ENCODE assay signal across 35 cellular contexts in genomic region chr11:1959786-1960185, GRCh38. TPM values are rescaled to one million over a fixed set of nuclear protein-coding genes. Genes with fewer than 3 reads are reported as not detected.
"Had no signal": no experiment of that assay in that cellular context is flagged by ENCODE, and none has a peak within 500 bp of the region (broad histone marks: within the 10 kb centered on the region; RNA-seq: fewer than 3 reads in every experiment).

No MANE protein-coding gene starts in this region.

- H3K27ac ChIP-seq: breast epithelium, neural progenitor cell, prostate gland, SK-N-MC, transverse colon, uterus had no signal

- H3K9me3 ChIP-seq: breast epithelium, prostate gland, transverse colon, uterus had no signal

- DNase-seq: activated CD4-positive, alpha-beta memory T cell treated with anti-CD3 and anti-CD28 coated beads, Interleukin-2, amount 10 ng/mL, durations not matched to agents 7 days and 5 days; activated CD4-positive, alpha-beta T cell treated with anti-CD3 and anti-CD28 coated beads, Interleukin-2, amount 10 ng/mL, durations not matched to agents 7 days and 5 days; activated CD4-positive, CD25-positive, alpha-beta regulatory T cell; activated gamma-delta T cell; activated naive CD4-positive, alpha-beta T cell treated with anti-CD3 and anti-CD28 coated beads, Interleukin-2, amount 10 ng/mL, durations not matched to agents 7 days and 5 days; activated naive CD8-positive, alpha-beta T cell treated with anti-CD3 and anti-CD28 coated beads, Interleukin-2, amount 50 U/mL, for 24 hours; amygdala; endodermal cell; foreskin fibroblast; hippocampal formation; mesendoderm; natural killer cell; occipital lobe; retina; small intestine; stimulated activated CD4-positive, alpha-beta T cell treated with anti-CD3 and anti-CD28 coated beads, Interleukin-1b, Interleukin-23, amount 100 ng/mL, for 48 hours; stimulated activated CD4-positive, alpha-beta T cell treated with anti-CD3 and anti-CD28 coated beads, Interleukin-4, amount 100 ng/mL, for 4 hours; stimulated activated CD8-positive, alpha-beta memory T cell treated with anti-CD3 and anti-CD28 coated beads, Interleukin-4, amount 100 ng/mL, for 48 hours; transverse colon had no signal

- H3K27me3 Mint-ChIP-seq: activated CD4-positive, alpha-beta memory T cell treated with anti-CD3 and anti-CD28 coated beads, Interleukin-2, amount 10 ng/mL, durations not matched to agents 7 days and 5 days; activated CD4-positive, alpha-beta T cell treated with anti-CD3 and anti-CD28 coated beads, Interleukin-2, amount 10 ng/mL, durations not matched to agents 7 days and 5 days; activated naive CD4-positive, alpha-beta T cell treated with anti-CD3 and anti-CD28 coated beads, Interleukin-2, amount 10 ng/mL, durations not matched to agents 7 days and 5 days; activated naive CD8-positive, alpha-beta T cell treated with anti-CD3 and anti-CD28 coated beads, Interleukin-2, amount 50 U/mL, for 24 hours; central memory CD8-positive, alpha-beta T cell; dendritic cell treated with granulocyte-macrophage colony-stimulating factor and Interleukin-4, amounts not matched to agents 40 ng/mL and 50 ng/mL, for 4 days; stimulated activated memory B cell treated with anti-CD40 and anti-IgM and Interleukin-4, amounts not matched to agents 10 μg/mL and 1 μg/mL and 100 μg/mL, for 72 hours had no signal

- FAIRE-seq: keratinocyte, small intestine had no signal

- H3K36me3 Mint-ChIP-seq: activated naive CD4-positive, alpha-beta T cell treated with anti-CD3 and anti-CD28 coated beads, Interleukin-2, amount 10 ng/mL, durations not matched to agents 7 days and 5 days; natural killer cell; neural progenitor cell; stimulated activated memory B cell treated with anti-CD40 and anti-IgM and Interleukin-4, amounts not matched to agents 10 μg/mL and 1 μg/mL and 100 μg/mL, for 72 hours had no signal

- H3K4me3 ChIP-seq: breast epithelium, lung, neural progenitor cell, prostate gland, SK-N-MC, transverse colon, uterus had no signal

- H3K9me3 Mint-ChIP-seq: activated CD4-positive, alpha-beta memory T cell treated with anti-CD3 and anti-CD28 coated beads, Interleukin-2, amount 10 ng/mL, durations not matched to agents 7 days and 5 days; activated CD4-positive, alpha-beta T cell treated with anti-CD3 and anti-CD28 coated beads, Interleukin-2, amount 10 ng/mL, durations not matched to agents 7 days and 5 days; activated naive CD4-positive, alpha-beta T cell treated with anti-CD3 and anti-CD28 coated beads, Interleukin-2, amount 10 ng/mL, durations not matched to agents 7 days and 5 days; activated naive CD8-positive, alpha-beta T cell treated with anti-CD3 and anti-CD28 coated beads, Interleukin-2, amount 50 U/mL, for 24 hours; central memory CD8-positive, alpha-beta T cell; dendritic cell treated with granulocyte-macrophage colony-stimulating factor and Interleukin-4, amounts not matched to agents 40 ng/mL and 50 ng/mL, for 4 days; endodermal cell; natural killer cell; neural progenitor cell; stimulated activated memory B cell treated with anti-CD40 and anti-IgM and Interleukin-4, amounts not matched to agents 10 μg/mL and 1 μg/mL and 100 μg/mL, for 72 hours had no signal

- ATAC-seq: activated naive CD8-positive, alpha-beta T cell treated with anti-CD3 and anti-CD28 coated beads, Interleukin-2, amount 50 U/mL, for 24 hours; esophagus mucosa; left colon; natural killer cell; sciatic nerve; stimulated activated memory B cell treated with anti-CD40 and anti-IgM and Interleukin-4, amounts not matched to agents 10 μg/mL and 1 μg/mL and 100 μg/mL, for 72 hours had no signal

- H3K27ac Mint-ChIP-seq: activated CD4-positive, alpha-beta memory T cell treated with anti-CD3 and anti-CD28 coated beads, Interleukin-2, amount 10 ng/mL, durations not matched to agents 7 days and 5 days; activated CD4-positive, alpha-beta T cell treated with anti-CD3 and anti-CD28 coated beads, Interleukin-2, amount 10 ng/mL, durations not matched to agents 7 days and 5 days; activated naive CD4-positive, alpha-beta T cell treated with anti-CD3 and anti-CD28 coated beads, Interleukin-2, amount 10 ng/mL, durations not matched to agents 7 days and 5 days; activated naive CD8-positive, alpha-beta T cell treated with anti-CD3 and anti-CD28 coated beads, Interleukin-2, amount 50 U/mL, for 24 hours; dendritic cell treated with granulocyte-macrophage colony-stimulating factor and Interleukin-4, amounts not matched to agents 40 ng/mL and 50 ng/mL, for 4 days; endodermal cell; natural killer cell; neural progenitor cell; stimulated activated memory B cell treated with anti-CD40 and anti-IgM and Interleukin-4, amounts not matched to agents 10 μg/mL and 1 μg/mL and 100 μg/mL, for 72 hours had no signal

- H3K36me3 ChIP-seq: breast epithelium, neural progenitor cell, prostate gland, transverse colon, uterus had no signal

- H3K27me3 ChIP-seq: breast epithelium, neural progenitor cell, transverse colon, uterus had no signal

- H3K4me1 Mint-ChIP-seq: activated CD4-positive, alpha-beta memory T cell treated with anti-CD3 and anti-CD28 coated beads, Interleukin-2, amount 10 ng/mL, durations not matched to agents 7 days and 5 days; activated CD4-positive, alpha-beta T cell treated with anti-CD3 and anti-CD28 coated beads, Interleukin-2, amount 10 ng/mL, durations not matched to agents 7 days and 5 days; activated naive CD4-positive, alpha-beta T cell treated with anti-CD3 and anti-CD28 coated beads, Interleukin-2, amount 10 ng/mL, durations not matched to agents 7 days and 5 days; activated naive CD8-positive, alpha-beta T cell treated with anti-CD3 and anti-CD28 coated beads, Interleukin-2, amount 50 U/mL, for 24 hours; central memory CD8-positive, alpha-beta T cell; endodermal cell; natural killer cell; neural progenitor cell; stimulated activated memory B cell treated with anti-CD40 and anti-IgM and Interleukin-4, amounts not matched to agents 10 μg/mL and 1 μg/mL and 100 μg/mL, for 72 hours had no signal

- H3K4me3 Mint-ChIP-seq: activated CD4-positive, alpha-beta memory T cell treated with anti-CD3 and anti-CD28 coated beads, Interleukin-2, amount 10 ng/mL, durations not matched to agents 7 days and 5 days; activated CD4-positive, alpha-beta T cell treated with anti-CD3 and anti-CD28 coated beads, Interleukin-2, amount 10 ng/mL, durations not matched to agents 7 days and 5 days; activated naive CD4-positive, alpha-beta T cell treated with anti-CD3 and anti-CD28 coated beads, Interleukin-2, amount 10 ng/mL, durations not matched to agents 7 days and 5 days; activated naive CD8-positive, alpha-beta T cell treated with anti-CD3 and anti-CD28 coated beads, Interleukin-2, amount 50 U/mL, for 24 hours; central memory CD8-positive, alpha-beta T cell; dendritic cell treated with granulocyte-macrophage colony-stimulating factor and Interleukin-4, amounts not matched to agents 40 ng/mL and 50 ng/mL, for 4 days; endodermal cell; natural killer cell; neural progenitor cell; stimulated activated memory B cell treated with anti-CD40 and anti-IgM and Interleukin-4, amounts not matched to agents 10 μg/mL and 1 μg/mL and 100 μg/mL, for 72 hours had no signal

- H3K4me1 ChIP-seq: breast epithelium, neural progenitor cell, prostate gland, transverse colon, uterus had no signal

RNA-seq across cellular contexts. Expression of gene H19, which starts 37.9 kb away (rescaled TPM):
- total RNA-seq: activated CD4-positive, alpha-beta memory T cell treated with anti-CD3 and anti-CD28 coated beads, Interleukin-2, amount 10 ng/mL, durations not matched to agents 7 days and 5 days; activated CD4-positive, alpha-beta T cell treated with anti-CD3 and anti-CD28 coated beads, Interleukin-2, amount 10 ng/mL, durations not matched to agents 7 days and 5 days; mononuclear cell; natural killer cell; T-helper 1 cell treated with Interleukin-12 subunit alpha and Interleukin-12 subunit beta and Interleukin-4 antibody, amounts not matched to agents 30 ng/mL and 1 ng/mL, for 36 hours had no signal

RNA-seq across cellular contexts. Expression of gene TNNT3, which starts 40.3 kb away (rescaled TPM):
- total RNA-seq: endodermal cell, temporal lobe had no signal
